Comparison of ENCODE assay signal across 19 cellular contexts in genomic region chr4:137267024-137267423, GRCh38.
DNase-seq lines count a peak whose midpoint lies in the region; ATAC-seq and TF ChIP-seq lines count a peak whose summit lies in the region.
"Had no signal": no experiment of that assay in that cellular context is flagged by ENCODE, and none has a peak within 500 bp of the region (broad histone marks: within the 10 kb centered on the region; RNA-seq: fewer than 3 reads in every experiment).

No MANE protein-coding gene starts in this region.

- no peaks in the 10 kb centered on the region for H3K4me1 ChIP-seq in foreskin keratinocyte
- H3K4me1 ChIP-seq in thoracic aorta (ENCODE audit: control insufficient read depth in 1 of 2, low read depth in 2 of 2): peaks cover 10 to 20% of the 10 kb centered on the region in 2 donors
- H3K4me1 ChIP-seq: uterus had no signal

- ATAC-seq in Right ventricle myocardium inferior (peak; percentile 28), foreskin keratinocyte (peak; percentile 96), thoracic aorta (ENCODE audit: insufficient number of reproducible peaks, low FRiP score, low read depth) (peak; percentile 85)
- ATAC-seq: Panc1 had no signal

- H3K36me3 ChIP-seq in thoracic aorta: no peaks in the 10 kb centered on the region
- H3K36me3 ChIP-seq: uterus had no signal

- TF ChIP-seq CTCF in foreskin keratinocyte (conservative IDR thresholded peaks at IDR 0.05) (no peak), thoracic aorta (IDR thresholded peaks at IDR 0.05) (no peak)

- DNase-seq in Right ventricle myocardium inferior (ENCODE audit: missing footprints) (no peak), cardiac septum (ENCODE audit: low spot score) (no peak), amniotic stem cell (lab: John Stamatoyannopoulos, UW) (peak; percentile 36), foreskin keratinocyte (peak; percentile 36 to 72), thoracic aorta (ENCODE audit: low spot score) (no peak), NCI-H2029 treated with DMSO at 0.1 percent for 48 hours (lab: John Stamatoyannopoulos, UW) (no peak), retina (no peak), KG1 (lab: John Stamatoyannopoulos, UW) (no peak)
- DNase-seq: 8988T; activated CD8-positive, alpha-beta memory T cell treated with anti-CD3 and anti-CD28 coated beads, Interleukin-2, amount 50 U/mL, for 4 hours; activated naive CD4-positive, alpha-beta T cell treated with anti-CD3 and anti-CD28 coated beads, Interleukin-2, amount 10 ng/mL, durations not matched to agents 7 days and 5 days; Karpas-422; NCI-H526; occipital lobe; stimulated activated naive CD4-positive, alpha-beta T cell; T-helper 1 cell; uterus had no signal

- intact Hi-C loops in Right ventricle myocardium inferior (cut with DNase I) (no loop called here), cardiac septum (cut with DNase I) (no loop called here)

- no peaks in the 10 kb centered on the region for H3K9me3 ChIP-seq in thoracic aorta
- H3K9me3 ChIP-seq: uterus had no signal

- H3K27me3 ChIP-seq in foreskin keratinocyte (no peaks in the 10 kb centered on the region), thoracic aorta (replicated peaks; ENCODE audit: insufficient read depth) (no peaks in the 10 kb centered on the region)
- H3K27me3 ChIP-seq: uterus had no signal

- no peak overlapping the region for H3K27ac ChIP-seq in foreskin keratinocyte
- H3K27ac ChIP-seq in thoracic aorta: peak overlapping the region in 1 of 2 donors; percentile 59
- H3K27ac ChIP-seq: uterus had no signal

- peak overlapping the region; percentile 26 for H3K4me3 ChIP-seq in thoracic aorta
- H3K4me3 ChIP-seq: smooth muscle cell, uterus had no signal

Comparison
In these comparisons a context has a peak if more than half of its experiments do, and no peak if none do; other contexts are left out.
1. ATAC-seq: peak in every context shown above with its lines; median percentile 96 in foreskin keratinocyte; 85 in thoracic aorta; 28 in Right ventricle myocardium inferior.
2. DNase-seq: peak in amniotic stem cell (single experiment) and foreskin keratinocyte (2 of 2); none in Right ventricle myocardium inferior (single experiment), cardiac septum (single experiment), thoracic aorta (single experiment), NCI-H2029 treated with DMSO at 0.1 percent for 48 hours (single experiment), retina (single experiment) and KG1 (single experiment).